ENCODE assay signal across 16 cellular contexts in genomic region chr10:70940834-70941568, GRCh38. TPM values are rescaled to one million over a fixed set of nuclear protein-coding genes. Genes with fewer than 3 reads are reported as not detected.
DNase-seq lines count a peak whose midpoint lies in the region; ATAC-seq and TF ChIP-seq lines count a peak whose summit lies in the region.
"Had no signal": no experiment of that assay in that cellular context is flagged by ENCODE, and none has a peak within 500 bp of the region (broad histone marks: within the 10 kb centered on the region; RNA-seq: fewer than 3 reads in every experiment).

No MANE protein-coding gene starts in this region.

- CTCF ChIA-PET in CD4-positive, alpha-beta memory T cell (lab: Charles Lee; ENCODE audit: partially characterized antibody): no interaction called here

- H3K4me1 ChIP-seq in left ventricle myocardium inferior (peaks cover 53% of the 10 kb centered on the region), Peyer's patch (no peaks in the 10 kb centered on the region)
- no peaks in the 10 kb centered on the region for H3K4me1 ChIP-seq in CD4-positive, alpha-beta memory T cell (ENCODE audit: insufficient read depth, low read length)
- H3K4me1 ChIP-seq: parathyroid adenoma had no signal

- peak overlapping the region; percentile 68 for H3K27ac ChIP-seq in left ventricle myocardium inferior (replicated peaks)
- no peak overlapping the region for H3K27ac ChIP-seq in CD4-positive, alpha-beta memory T cell (ENCODE audit: low read depth, low read length)
- H3K27ac ChIP-seq in Peyer's patch: no peak overlapping the region
- H3K27ac ChIP-seq: parathyroid adenoma had no signal

- no peaks in the 10 kb centered on the region for H3K9me3 ChIP-seq in left ventricle myocardium inferior (replicated peaks)
- no peaks in the 10 kb centered on the region for H3K9me3 ChIP-seq in CD4-positive, alpha-beta memory T cell (ENCODE audit: control insufficient read depth in 1 of 2, low read length in 2 of 2)
- no peaks in the 10 kb centered on the region for H3K9me3 ChIP-seq in Peyer's patch

- no peaks in the 10 kb centered on the region for H3K4me1 Mint-ChIP-seq in CD4-positive, alpha-beta memory T cell
- H3K4me1 Mint-ChIP-seq in stimulated activated naive CD8-positive, alpha-beta T cell treated with anti-CD3 and anti-CD28 coated beads, Interleukin-15, amount 100 ng/mL, for 72 hours: no peaks in the 10 kb centered on the region
- H3K4me1 Mint-ChIP-seq: activated naive CD4-positive, alpha-beta T cell treated with anti-CD3 and anti-CD28 coated beads, Interleukin-2, amount 50 U/mL, for 24 hours; H9; memory B cell; stimulated activated naive B cell treated with anti-CD40 and anti-IgM and Interleukin-4, amounts not matched to agents 10 μg/mL and 1 μg/mL and 100 μg/mL, for 72 hours had no signal

- no peak for TF ChIP-seq POLR2A in Peyer's patch (IDR thresholded peaks at IDR 0.05)

- peaks cover 5 to 9% of the 10 kb centered on the region in 2 donors for H3K27me3 Mint-ChIP-seq in CD4-positive, alpha-beta memory T cell
- H3K27me3 Mint-ChIP-seq in stimulated activated naive CD8-positive, alpha-beta T cell treated with anti-CD3 and anti-CD28 coated beads, Interleukin-15, amount 100 ng/mL, for 72 hours: no peaks in the 10 kb centered on the region
- H3K27me3 Mint-ChIP-seq: activated CD8-positive, alpha-beta T cell treated with anti-CD3 and anti-CD28 coated beads for 36 hours; activated naive CD4-positive, alpha-beta T cell treated with anti-CD3 and anti-CD28 coated beads, Interleukin-2, amount 50 U/mL, for 24 hours had no signal

- no peaks in the 10 kb centered on the region for H3K36me3 Mint-ChIP-seq in CD4-positive, alpha-beta memory T cell
- H3K36me3 Mint-ChIP-seq: activated naive CD4-positive, alpha-beta T cell treated with anti-CD3 and anti-CD28 coated beads, Interleukin-2, amount 50 U/mL, for 24 hours; memory B cell; stimulated activated naive B cell treated with anti-CD40 and anti-IgM and Interleukin-4, amounts not matched to agents 10 μg/mL and 1 μg/mL and 100 μg/mL, for 72 hours had no signal

- H3K36me3 ChIP-seq in left ventricle myocardium inferior (no peaks in the 10 kb centered on the region), Peyer's patch (no peaks in the 10 kb centered on the region)
- no peaks in the 10 kb centered on the region for H3K36me3 ChIP-seq in CD4-positive, alpha-beta memory T cell (ENCODE audit: insufficient read depth, low read length)

- intact Hi-C loops in left ventricle myocardium inferior (cut with micrococcal nuclease): no loop called here
- intact Hi-C loops in CD4-positive, alpha-beta memory T cell (cut with micrococcal nuclease): no loop called here

- no peaks in the 10 kb centered on the region for H3K9me3 Mint-ChIP-seq in CD4-positive, alpha-beta memory T cell
- no peaks in the 10 kb centered on the region for H3K9me3 Mint-ChIP-seq in stimulated activated naive CD8-positive, alpha-beta T cell treated with anti-CD3 and anti-CD28 coated beads, Interleukin-15, amount 100 ng/mL, for 72 hours
- H3K9me3 Mint-ChIP-seq: activated CD8-positive, alpha-beta T cell treated with anti-CD3 and anti-CD28 coated beads for 36 hours; activated naive CD4-positive, alpha-beta T cell treated with anti-CD3 and anti-CD28 coated beads, Interleukin-2, amount 50 U/mL, for 24 hours; H9; memory B cell; stimulated activated naive B cell treated with anti-CD40 and anti-IgM and Interleukin-4, amounts not matched to agents 10 μg/mL and 1 μg/mL and 100 μg/mL, for 72 hours; T-helper 1 cell treated with Interleukin-12 subunit alpha and Interleukin-12 subunit beta and Interleukin-4 antibody, amounts not matched to agents 30 μg/mL and 1 μg/mL, for 36 hours had no signal

- in situ Hi-C loops in G401 (cut with HindIII; ENCODE audit: low sequenced_read_pairs): no loop called here

- DNase-seq in A172 (ENCODE audit: low spot score): peak; percentile 42
- peak; percentile 88 for DNase-seq in G401 (ENCODE audit: low spot score)
- peak; percentile 21 for DNase-seq in SW480 (ENCODE audit: low spot score)
- DNase-seq in left ventricle myocardium inferior: peak; percentile 57
- DNase-seq in CD4-positive, alpha-beta memory T cell: no peak
- no peak for DNase-seq in stimulated activated naive CD8-positive, alpha-beta T cell treated with anti-CD3 and anti-CD28 coated beads, Interleukin-15, amount 100 ng/mL, for 72 hours
- no peak for DNase-seq in Peyer's patch
- DNase-seq: H9; NK-92 treated with Interleukin-12 subunit alpha and Interleukin-12 subunit beta, amount 100 ng/mL, for 24 hours; stimulated activated naive B cell treated with anti-CD40 and anti-IgM and Interleukin-4, amounts not matched to agents 10 μg/mL and 1 μg/mL and 100 μg/mL, for 72 hours had no signal

- no peak overlapping the region for H3K27ac Mint-ChIP-seq in CD4-positive, alpha-beta memory T cell
- no peak overlapping the region for H3K27ac Mint-ChIP-seq in stimulated activated naive CD8-positive, alpha-beta T cell treated with anti-CD3 and anti-CD28 coated beads, Interleukin-15, amount 100 ng/mL, for 72 hours
- H3K27ac Mint-ChIP-seq: activated CD8-positive, alpha-beta T cell treated with anti-CD3 and anti-CD28 coated beads for 36 hours; activated naive CD4-positive, alpha-beta T cell treated with anti-CD3 and anti-CD28 coated beads, Interleukin-2, amount 50 U/mL, for 24 hours; memory B cell; stimulated activated naive B cell treated with anti-CD40 and anti-IgM and Interleukin-4, amounts not matched to agents 10 μg/mL and 1 μg/mL and 100 μg/mL, for 72 hours; T-helper 1 cell treated with Interleukin-12 subunit alpha and Interleukin-12 subunit beta and Interleukin-4 antibody, amounts not matched to agents 30 μg/mL and 1 μg/mL, for 36 hours had no signal

- no peak for ATAC-seq in HG03457 (IDR thresholded peaks at IDR 0.05; ENCODE audit: unreplicated experiment)
- ATAC-seq in stimulated activated naive CD8-positive, alpha-beta T cell treated with anti-CD3 and anti-CD28 coated beads, Interleukin-15, amount 100 ng/mL, for 72 hours: no peak
- ATAC-seq: activated CD8-positive, alpha-beta T cell treated with anti-CD3 and anti-CD28 coated beads for 36 hours; stimulated activated naive B cell treated with anti-CD40 and anti-IgM and Interleukin-4, amounts not matched to agents 10 μg/mL and 1 μg/mL and 100 μg/mL, for 72 hours had no signal

- no peak overlapping the region for H3K4me3 ChIP-seq in left ventricle myocardium inferior
- no peak overlapping the region for H3K4me3 ChIP-seq in CD4-positive, alpha-beta memory T cell (ENCODE audit: low read length in 2 of 2)
- H3K4me3 ChIP-seq in Peyer's patch: no peak overlapping the region

- H3K4me3 Mint-ChIP-seq in CD4-positive, alpha-beta memory T cell: no peak overlapping the region
- H3K4me3 Mint-ChIP-seq in stimulated activated naive CD8-positive, alpha-beta T cell treated with anti-CD3 and anti-CD28 coated beads, Interleukin-15, amount 100 ng/mL, for 72 hours: no peak overlapping the region
- H3K4me3 Mint-ChIP-seq: activated CD8-positive, alpha-beta T cell treated with anti-CD3 and anti-CD28 coated beads for 36 hours; activated naive CD4-positive, alpha-beta T cell treated with anti-CD3 and anti-CD28 coated beads, Interleukin-2, amount 50 U/mL, for 24 hours; H9; memory B cell; stimulated activated naive B cell treated with anti-CD40 and anti-IgM and Interleukin-4, amounts not matched to agents 10 μg/mL and 1 μg/mL and 100 μg/mL, for 72 hours; T-helper 1 cell treated with Interleukin-12 subunit alpha and Interleukin-12 subunit beta and Interleukin-4 antibody, amounts not matched to agents 30 μg/mL and 1 μg/mL, for 36 hours had no signal

- POLR2A ChIA-PET in CD4-positive, alpha-beta memory T cell (lab: Charles Lee; ENCODE audit: partially characterized antibody): no interaction called here

- H3K27me3 ChIP-seq in left ventricle myocardium inferior (ENCODE audit: low read depth) (no peaks in the 10 kb centered on the region), Peyer's patch (no peaks in the 10 kb centered on the region)
- no peaks in the 10 kb centered on the region for H3K27me3 ChIP-seq in CD4-positive, alpha-beta memory T cell (ENCODE audit: insufficient read depth, low read length)

- TF ChIP-seq CTCF in left ventricle myocardium inferior (IDR thresholded peaks at IDR 0.05; ENCODE audit: borderline replicate concordance): no peak
- TF ChIP-seq CTCF in Peyer's patch (IDR thresholded peaks at IDR 0.05): no peak

RNA-seq across cellular contexts. Expression of gene PCBD1, which starts 52.6 kb away (rescaled TPM):
- total RNA-seq in A172 (2014; rRNA removed; shearing (Covaris generic)): 86.4 and 95.6 TPM in 2 replicates
- total RNA-seq in G401 (2014; rRNA removed; shearing (Covaris generic)): 65.8 and 115 TPM in 2 replicates
- total RNA-seq in left ventricle myocardium inferior (123 TPM), Peyer's patch (10 to 100 TPM; 38.8 to 63.5 (median 55.9) TPM)
- 10 to 100 TPM; 12.4 to 14.7 TPM for total RNA-seq in CD4-positive, alpha-beta memory T cell
- polyA plus RNA-seq in CD4-positive, alpha-beta memory T cell: 10 to 100 TPM; 21.2 to 22.5 TPM

Comparison
In these comparisons a context has a peak if more than half of its experiments do, and no peak if none do; other contexts are left out.
1. DNase-seq: peak in A172 (single experiment), G401 (single experiment), SW480 (single experiment) and left ventricle myocardium inferior (single experiment); none in CD4-positive, alpha-beta memory T cell (0 of 5), stimulated activated naive CD8-positive, alpha-beta T cell treated with anti-CD3 and anti-CD28 coated beads, Interleukin-15, amount 100 ng/mL, for 72 hours (0 of 2) and Peyer's patch (0 of 3).